In genomic region chr6:56890683-56891429, GRCh38 we compare ENCODE assay signal across 8 cellular contexts.
DNase-seq lines count a peak whose midpoint lies in the region; ATAC-seq, FAIRE-seq and TF ChIP-seq lines count a peak whose summit lies in the region.

No MANE protein-coding gene starts in this region.

- 31% methylated on average over 8 of the region's 8 CpGs for WGBS in A549 (ENCODE audit: missing lambda C conversion rate)
- 86 to 87% (median 86%) methylated on average over 8 of the region's 8 CpGs for WGBS in ovary, 3 donors

- H3K27me3 ChIP-seq in OCI-LY3 (ENCODE audit: low read depth, low read length) (no peaks in the 10 kb centered on the region), fibroblast of lung (ENCODE audit: control insufficient read depth, insufficient read depth, low read length) (no peaks in the 10 kb centered on the region), uterus (no peaks in the 10 kb centered on the region), ovary (no peaks in the 10 kb centered on the region)

- H3K4me1 ChIP-seq in A549, result peaks cover 46% of the 10 kb centered on the region
- peaks cover 35% of the 10 kb centered on the region for H3K4me1 ChIP-seq in OCI-LY3 (ENCODE audit: low read length)
- H3K4me1 ChIP-seq in fibroblast of lung (ENCODE audit: control insufficient read depth, extremely low read depth, insufficient read depth, low read length), result peaks cover 20% of the 10 kb centered on the region
- H3K4me1 ChIP-seq in uterus, result no peaks in the 10 kb centered on the region
- no peaks in the 10 kb centered on the region for H3K4me1 ChIP-seq in ovary (ENCODE audit: insufficient read depth)

- TF ChIP-seq RAD21 in A549 (conservative IDR thresholded peaks at IDR 0.05 in 1 of 2, IDR thresholded peaks at IDR 0.05 in 1 of 2), result no peak

- intact Hi-C loops in uterus (cut with DNase I; ENCODE audit: low total_unique reads), result no loop called here
- intact Hi-C loops in ovary (cut with DNase I), result no loop called here

- H3K4me2 ChIP-seq in A549, result peak overlapping the region; percentile 82
- H3K4me2 ChIP-seq in OCI-LY3 (ENCODE audit: low read length), result peak overlapping the region; percentile 68
- H3K4me2 ChIP-seq in fibroblast of lung (ENCODE audit: extremely low read depth, insufficient read depth, low read length), result peak overlapping the region; percentile 46

- H2AFZ ChIP-seq in OCI-LY3 (ENCODE audit: low read depth, low read length) (peak overlapping the region; percentile 34), fibroblast of lung (ENCODE audit: low read length) (no peak overlapping the region)

- POLR2A ChIA-PET in A549 (lab: Yijun Ruan, JAX), result interaction anchor here (1.5 kb wide), 1 partner anchor 27 kb away, joined by 4 read pairs; no protein-coding TSS in a partner anchor

- TF ChIP-seq CTCF in A549 (IDR thresholded peaks at IDR 0.05) (no peak), OCI-LY3 (IDR thresholded peaks at IDR 0.05; ENCODE audit: low read depth, low read length) (no peak), fibroblast of lung (conservative IDR thresholded peaks at IDR 0.05 in 1 of 2, IDR thresholded peaks at IDR 0.05 in 1 of 2; ENCODE audit: low read depth in 1 of 2, low read length in 2 of 2) (no peak), uterus (IDR thresholded peaks at IDR 0.05) (no peak), ovary (IDR thresholded peaks at IDR 0.05) (no peak)

- DNase-seq in A549 (ENCODE audit: low read depth in 1 of 2, low spot score in 1 of 2) (peak; percentile 58 to 80), fibroblast of lung (ENCODE audit: low read depth in 2 of 2) (peak; percentile 93 to 94), uterus (no peak), ovary (no peak), NCI-H146 treated with DMSO at 0.1 percent for 48 hours (lab: John Stamatoyannopoulos, UW; ENCODE audit: unreplicated experiment) (no peak)

- H3K36me3 ChIP-seq in OCI-LY3 (replicated peaks; ENCODE audit: low read depth, low read length), result no peaks in the 10 kb centered on the region
- no peaks in the 10 kb centered on the region for H3K36me3 ChIP-seq in fibroblast of lung (ENCODE audit: control insufficient read depth, insufficient read depth, low read length)
- no peaks in the 10 kb centered on the region for H3K36me3 ChIP-seq in uterus
- H3K36me3 ChIP-seq in ovary, result no peaks in the 10 kb centered on the region

- TF ChIP-seq EP300 in A549 (IDR thresholded peaks at IDR 0.05) (no peak; a peak in 1 of 5 replicates), ovary (IDR thresholded peaks at IDR 0.05) (no peak)

- no peak for FAIRE-seq in A549 (lab: Jason Lieb, UNC)

- H3K9ac ChIP-seq in OCI-LY3 (ENCODE audit: low read length), result peak overlapping the region; percentile 67
- peak overlapping the region; percentile 45 for H3K9ac ChIP-seq in fibroblast of lung (ENCODE audit: insufficient read depth, low read length)

- H3K27ac ChIP-seq in A549 (peak overlapping the region; percentile 98 to 99), OCI-LY3 (ENCODE audit: low read length) (peak overlapping the region; percentile 89), fibroblast of lung (ENCODE audit: insufficient read depth, low read length) (peak overlapping the region; percentile 97), uterus (peak overlapping the region; percentile 34 to 55), ovary (no peak overlapping the region)

- H4K20me1 ChIP-seq in OCI-LY3 (ENCODE audit: insufficient read depth, low read length) (no peaks in the 10 kb centered on the region), fibroblast of lung (ENCODE audit: control insufficient read depth, extremely low read depth, insufficient read depth, low read length) (no peaks in the 10 kb centered on the region)

- CTCF ChIA-PET in A549 (lab: Yijun Ruan, JAX), result interaction anchor here (0.8 to 3.6 kb wide), 7 partner anchors 8 to 425 kb away, joined by 3 to 42 read pairs (median 4); partner anchors contain the start of gene BEND6

- H3K9me3 ChIP-seq in A549 (no peaks in the 10 kb centered on the region), OCI-LY3 (ENCODE audit: insufficient read depth, low read length) (no peaks in the 10 kb centered on the region; the same call in 1 of the 2 replicates), fibroblast of lung (ENCODE audit: control insufficient read depth, insufficient read depth, low read depth, low read length) (no peaks in the 10 kb centered on the region), uterus (no peaks in the 10 kb centered on the region), ovary (no peaks in the 10 kb centered on the region)

- ATAC-seq in A549, result peak; percentile 79 to 87
- peak; percentile 96 for ATAC-seq in GM18517 (IDR thresholded peaks at IDR 0.05; ENCODE audit: unreplicated experiment)
- ATAC-seq in HG02884 (IDR thresholded peaks at IDR 0.05; ENCODE audit: unreplicated experiment), result peak; percentile 98

- no peak for TF ChIP-seq POLR2A in A549 (IDR thresholded peaks at IDR 0.05; ENCODE audit: low read length)
- TF ChIP-seq POLR2A in uterus (IDR thresholded peaks at IDR 0.05), result no peak
- no peak for TF ChIP-seq POLR2A in ovary (IDR thresholded peaks at IDR 0.05)

- H3K4me3 ChIP-seq in A549, result no peak overlapping the region
- H3K4me3 ChIP-seq in OCI-LY3 (ENCODE audit: low read length), result peak overlapping the region; percentile 43
- H3K4me3 ChIP-seq in fibroblast of lung (replicated peaks in 1 of 4; ENCODE audit: control extremely low read depth in 1 of 4, insufficient read depth in 1 of 4, low read depth in 3 of 4, low read length in 4 of 4), result no peak overlapping the region
- no peak overlapping the region for H3K4me3 ChIP-seq in uterus
- H3K4me3 ChIP-seq in ovary, result no peak overlapping the region

- H3K79me2 ChIP-seq in OCI-LY3 (ENCODE audit: low read length) (no peaks in the 10 kb centered on the region), fibroblast of lung (ENCODE audit: control insufficient read depth, insufficient read depth, low read length) (peaks cover 5% of the 10 kb centered on the region)

TF ChIP-seq in A549, 52 proteins besides CTCF, POLR2A, EP300 and RAD21:
- TF ChIP-seq ATOH8 (CRISPR knock-in tag; IDR thresholded peaks at IDR 0.05; ENCODE audit: low read depth), result 0 out of 2 replicates have a peak, but pooled peaks have one; percentile 2
- no peak for TF ChIP-seq EHF (CRISPR knock-in tag; IDR thresholded peaks at IDR 0.05)
- TF ChIP-seq, protein P1, sequence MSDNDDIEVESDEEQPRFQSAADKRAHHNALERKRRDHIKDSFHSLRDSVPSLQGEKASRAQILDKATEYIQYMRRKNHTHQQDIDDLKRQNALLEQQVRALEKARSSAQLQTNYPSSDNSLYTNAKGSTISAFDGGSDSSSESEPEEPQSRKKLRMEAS (IDR thresholded peaks at IDR 0.05), result 0 out of 2 replicates have a peak, but pooled peaks have one; percentile 37
- TF ChIP-seq TFCP2L1 (CRISPR knock-in tag; IDR thresholded peaks at IDR 0.05), result no peak
- 0 out of 5 replicates have a peak, but pooled peaks of 1 of the 2 experiments have one; percentile 28 for TF ChIP-seq JUN (IDR thresholded peaks at IDR 0.05)
- 0 out of 2 replicates have a peak, but pooled peaks have one; percentile 41 for TF ChIP-seq FOSL2 (IDR thresholded peaks at IDR 0.05)
- TF ChIP-seq FOSL2 (CRISPR knock-in tag; IDR thresholded peaks at IDR 0.05), result peak; percentile 89
- TF ChIP-seq MAFK (IDR thresholded peaks at IDR 0.05; ENCODE audit: partially characterized antibody), result peak; percentile 99
- TF ChIP-seq HOXB13 (CRISPR knock-in tag; IDR thresholded peaks at IDR 0.05; ENCODE audit: low read depth), result peak; percentile 44; the same call in 1 of the 2 replicates
- peak; percentile 99 for TF ChIP-seq NFE2L2 (conservative IDR thresholded peaks at IDR 0.05; ENCODE audit: low read length)

Comparison
In these comparisons a context has a peak if more than half of its experiments do, and no peak if none do; other contexts are left out.
1. DNase-seq: peak in A549 (2 of 2) and fibroblast of lung (2 of 2); none in uterus (0 of 2), ovary (0 of 5) and NCI-H146 treated with DMSO at 0.1 percent for 48 hours (single experiment).
2. H3K27ac ChIP-seq: peak in A549 (2 of 2), OCI-LY3 (single experiment), fibroblast of lung (single experiment) and uterus (2 of 2); none in ovary (0 of 2).
3. Peak in every context shown above with its lines, with median percentiles within 50 percentile points of each other: ATAC-seq and H3K4me2 ChIP-seq.